In the genomic region with DNA sequence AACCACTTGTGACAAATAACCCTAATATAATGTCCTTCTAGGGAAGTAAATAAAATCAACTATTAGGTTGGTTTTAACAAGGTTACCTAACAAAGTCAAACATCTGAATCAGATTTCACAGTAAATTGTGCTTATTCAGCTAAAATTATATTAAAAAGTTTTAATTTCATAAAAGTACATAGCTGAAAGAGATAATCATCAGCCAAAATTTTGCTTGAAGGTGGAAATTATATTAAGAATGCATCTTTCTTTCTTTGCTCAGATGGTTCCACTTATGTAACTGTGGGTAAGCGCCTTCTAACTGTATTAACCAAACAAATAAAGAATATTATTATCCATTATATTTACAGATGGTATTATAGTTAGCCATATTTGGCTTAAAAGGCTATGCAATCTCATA, we compare ENCODE assay signal across 3 cellular contexts.
TF ChIP-seq lines count a peak whose summit lies in the region.

No MANE protein-coding gene starts in this region.

TF ChIP-seq in HepG2, 621 proteins besides CTCF, POLR2A, EP300 and RAD21 (continued from another document):
- no peak for TF ChIP-seq FOXA1 (IDR thresholded peaks at IDR 0.05)
- no peak for TF ChIP-seq FOXA1 (CRISPR knock-in tag; IDR thresholded peaks at IDR 0.05)
- TF ChIP-seq, protein P1, sequence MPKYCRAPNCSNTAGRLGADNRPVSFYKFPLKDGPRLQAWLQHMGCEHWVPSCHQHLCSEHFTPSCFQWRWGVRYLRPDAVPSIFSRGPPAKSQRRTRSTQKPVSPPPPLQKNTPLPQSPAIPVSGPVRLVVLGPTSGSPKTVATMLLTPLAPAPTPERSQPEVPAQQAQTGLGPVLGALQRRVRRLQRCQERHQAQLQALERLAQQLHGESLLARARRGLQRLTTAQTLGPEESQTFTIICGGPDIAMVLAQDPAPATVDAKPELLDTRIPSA (CRISPR knock-in tag; IDR thresholded peaks at IDR 0.05; ENCODE audit: borderline replicate concordance): no peak

TF ChIP-seq in SK-N-SH treated with all-trans-retinoic acid at 6 μM for 48 hours, 23 proteins besides CTCF, POLR2A, EP300 and RAD21:
- TF ChIP-seq, protein P2, sequence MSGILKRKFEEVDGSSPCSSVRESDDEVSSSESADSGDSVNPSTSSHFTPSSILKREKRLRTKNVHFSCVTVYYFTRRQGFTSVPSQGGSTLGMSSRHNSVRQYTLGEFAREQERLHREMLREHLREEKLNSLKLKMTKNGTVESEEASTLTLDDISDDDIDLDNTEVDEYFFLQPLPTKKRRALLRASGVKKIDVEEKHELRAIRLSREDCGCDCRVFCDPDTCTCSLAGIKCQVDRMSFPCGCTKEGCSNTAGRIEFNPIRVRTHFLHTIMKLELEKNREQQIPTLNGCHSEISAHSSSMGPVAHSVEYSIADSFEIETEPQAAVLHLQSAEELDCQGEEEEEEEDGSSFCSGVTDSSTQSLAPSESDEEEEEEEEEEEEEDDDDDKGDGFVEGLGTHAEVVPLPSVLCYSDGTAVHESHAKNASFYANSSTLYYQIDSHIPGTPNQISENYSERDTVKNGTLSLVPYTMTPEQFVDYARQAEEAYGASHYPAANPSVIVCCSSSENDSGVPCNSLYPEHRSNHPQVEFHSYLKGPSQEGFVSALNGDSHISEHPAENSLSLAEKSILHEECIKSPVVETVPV (CRISPR knock-in tag; IDR thresholded peaks at IDR 0.05): peak; percentile 76
- TF ChIP-seq, protein P3, sequence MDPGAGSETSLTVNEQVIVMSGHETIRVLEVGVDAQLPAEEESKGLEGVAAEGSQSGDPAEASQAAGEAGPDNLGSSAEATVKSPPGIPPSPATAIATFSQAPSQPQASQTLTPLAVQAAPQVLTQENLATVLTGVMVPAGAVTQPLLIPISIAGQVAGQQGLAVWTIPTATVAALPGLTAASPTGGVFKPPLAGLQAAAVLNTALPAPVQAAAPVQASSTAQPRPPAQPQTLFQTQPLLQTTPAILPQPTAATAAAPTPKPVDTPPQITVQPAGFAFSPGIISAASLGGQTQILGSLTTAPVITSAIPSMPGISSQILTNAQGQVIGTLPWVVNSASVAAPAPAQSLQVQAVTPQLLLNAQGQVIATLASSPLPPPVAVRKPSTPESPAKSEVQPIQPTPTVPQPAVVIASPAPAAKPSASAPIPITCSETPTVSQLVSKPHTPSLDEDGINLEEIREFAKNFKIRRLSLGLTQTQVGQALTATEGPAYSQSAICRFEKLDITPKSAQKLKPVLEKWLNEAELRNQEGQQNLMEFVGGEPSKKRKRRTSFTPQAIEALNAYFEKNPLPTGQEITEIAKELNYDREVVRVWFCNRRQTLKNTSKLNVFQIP (CRISPR knock-in tag; IDR thresholded peaks at IDR 0.05; ENCODE audit: borderline replicate concordance, low read depth): no peak
- TF ChIP-seq TOX (CRISPR knock-in tag; IDR thresholded peaks at IDR 0.05; ENCODE audit: borderline replicate concordance): no peak
- TF ChIP-seq TCF4 (CRISPR knock-in tag; IDR thresholded peaks at IDR 0.05; ENCODE audit: borderline replicate concordance): peak; percentile 97
- TF ChIP-seq, protein P4, sequence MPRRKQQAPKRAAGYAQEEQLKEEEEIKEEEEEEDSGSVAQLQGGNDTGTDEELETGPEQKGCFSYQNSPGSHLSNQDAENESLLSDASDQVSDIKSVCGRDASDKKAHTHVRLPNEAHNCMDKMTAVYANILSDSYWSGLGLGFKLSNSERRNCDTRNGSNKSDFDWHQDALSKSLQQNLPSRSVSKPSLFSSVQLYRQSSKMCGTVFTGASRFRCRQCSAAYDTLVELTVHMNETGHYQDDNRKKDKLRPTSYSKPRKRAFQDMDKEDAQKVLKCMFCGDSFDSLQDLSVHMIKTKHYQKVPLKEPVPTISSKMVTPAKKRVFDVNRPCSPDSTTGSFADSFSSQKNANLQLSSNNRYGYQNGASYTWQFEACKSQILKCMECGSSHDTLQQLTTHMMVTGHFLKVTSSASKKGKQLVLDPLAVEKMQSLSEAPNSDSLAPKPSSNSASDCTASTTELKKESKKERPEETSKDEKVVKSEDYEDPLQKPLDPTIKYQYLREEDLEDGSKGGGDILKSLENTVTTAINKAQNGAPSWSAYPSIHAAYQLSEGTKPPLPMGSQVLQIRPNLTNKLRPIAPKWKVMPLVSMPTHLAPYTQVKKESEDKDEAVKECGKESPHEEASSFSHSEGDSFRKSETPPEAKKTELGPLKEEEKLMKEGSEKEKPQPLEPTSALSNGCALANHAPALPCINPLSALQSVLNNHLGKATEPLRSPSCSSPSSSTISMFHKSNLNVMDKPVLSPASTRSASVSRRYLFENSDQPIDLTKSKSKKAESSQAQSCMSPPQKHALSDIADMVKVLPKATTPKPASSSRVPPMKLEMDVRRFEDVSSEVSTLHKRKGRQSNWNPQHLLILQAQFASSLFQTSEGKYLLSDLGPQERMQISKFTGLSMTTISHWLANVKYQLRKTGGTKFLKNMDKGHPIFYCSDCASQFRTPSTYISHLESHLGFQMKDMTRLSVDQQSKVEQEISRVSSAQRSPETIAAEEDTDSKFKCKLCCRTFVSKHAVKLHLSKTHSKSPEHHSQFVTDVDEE (CRISPR knock-in tag; IDR thresholded peaks at IDR 0.05): peak; percentile 54; the same call in 1 of the 2 replicates
- TF ChIP-seq ISL1 (CRISPR knock-in tag; IDR thresholded peaks at IDR 0.05): peak; percentile 49; the same call in 1 of the 2 replicates
- TF ChIP-seq ZNF8 (CRISPR knock-in tag; IDR thresholded peaks at IDR 0.05): 0 out of 2 replicates have a peak, but pooled peaks have one; percentile 6

TF ChIP-seq in H1, 55 proteins besides CTCF, POLR2A, EP300 and RAD21 (continued from another document):
- TF ChIP-seq MAFK (IDR thresholded peaks at IDR 0.05; ENCODE audit: low read depth, low read length): peak; percentile 56; the same call in 1 of the 2 replicates
- no peak for TF ChIP-seq RXRA (IDR thresholded peaks at IDR 0.05; ENCODE audit: insufficient read depth, low read depth, low read length)
TF ChIP-seq in H1: peak in this region for 1.
